In the genomic region with DNA sequence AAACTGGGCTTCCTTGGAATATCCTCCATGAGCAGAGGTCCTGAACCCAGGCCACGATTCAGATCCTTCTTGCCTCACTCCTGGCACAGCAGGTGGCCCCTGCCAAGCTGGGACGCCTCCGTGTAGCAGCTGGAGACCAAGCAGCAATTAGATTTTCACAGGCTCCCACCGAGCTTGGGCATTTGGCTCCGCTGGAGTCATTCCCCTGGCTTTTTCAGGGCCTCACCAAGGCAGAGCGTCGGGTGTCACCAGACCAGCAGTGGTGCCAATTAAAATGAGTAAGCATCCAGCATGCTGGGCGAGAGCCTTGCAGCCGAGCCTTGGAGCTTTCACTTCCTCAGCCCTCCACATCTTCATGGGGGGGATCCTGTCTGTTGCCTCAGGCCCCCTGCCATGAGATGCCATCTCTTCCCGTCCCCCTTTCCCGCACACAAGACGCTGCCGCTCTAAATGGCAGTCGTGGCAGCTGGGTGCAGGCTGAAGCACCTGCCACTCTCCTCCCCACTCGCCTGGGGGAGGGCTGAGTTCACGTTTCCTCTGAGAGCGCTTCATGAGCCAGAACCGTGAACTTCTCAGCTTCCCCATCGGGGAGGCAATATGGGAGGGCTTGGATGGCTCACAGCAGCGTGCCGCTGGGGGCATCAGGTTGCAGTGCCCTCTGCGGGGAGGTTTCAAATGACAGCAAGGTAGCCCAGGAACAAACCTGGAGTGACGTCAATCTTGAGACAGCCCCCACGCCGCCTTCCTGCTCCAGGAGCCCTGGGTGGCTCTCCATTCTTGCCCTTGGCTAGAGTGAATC, we compare ENCODE assay signal across 1 cellular context.
A peak's percentile ranks its signal among the peaks of the same experiment; 100 is the strongest.
TF ChIP-seq lines count a peak whose summit lies in the region.

No MANE protein-coding gene starts in this region.

TF ChIP-seq in GM12878, 131 proteins besides CTCF, POLR2A, EP300 and RAD21 (continued from another document and continues in another):
- no peak for TF ChIP-seq ZNF592 (IDR thresholded peaks at IDR 0.05)
- TF ChIP-seq USF2 (IDR thresholded peaks at IDR 0.05; ENCODE audit: borderline replicate concordance, low read depth, low read length): no peak
- TF ChIP-seq SRF (IDR thresholded peaks at IDR 0.05; ENCODE audit: low read depth in 2 of 2, low read length in 2 of 2): no peak
- no peak for TF ChIP-seq SMARCA5 (IDR thresholded peaks at IDR 0.05)
- TF ChIP-seq ZNF384 (IDR thresholded peaks at IDR 0.05; ENCODE audit: borderline replicate concordance, low read depth, low read length): no peak
- peak; percentile 39; the same call in 1 of the 2 replicates for TF ChIP-seq MAX (IDR thresholded peaks at IDR 0.05; ENCODE audit: low read depth, low read length)
- TF ChIP-seq SREBF2 (IDR thresholded peaks at IDR 0.05; ENCODE audit: low read length): no peak
- no peak for TF ChIP-seq CREB1 (IDR thresholded peaks at IDR 0.05; ENCODE audit: low read depth)
- TF ChIP-seq TCF12 (IDR thresholded peaks at IDR 0.05; ENCODE audit: low read depth, low read length): 0 out of 2 replicates have a peak, but pooled peaks have one; percentile 54
- TF ChIP-seq HDAC6 (IDR thresholded peaks at IDR 0.05; ENCODE audit: unreplicated experiment): no peak
- TF ChIP-seq RUNX3 (IDR thresholded peaks at IDR 0.05; ENCODE audit: low read length): no peak
- TF ChIP-seq SPI1 (IDR thresholded peaks at IDR 0.05; ENCODE audit: borderline replicate concordance, insufficient read depth, low read depth, low read length): peak; percentile 87
- TF ChIP-seq SMAD1 (IDR thresholded peaks at IDR 0.05; ENCODE audit: low read depth, partially characterized antibody): no peak
- TF ChIP-seq HDAC2 (IDR thresholded peaks at IDR 0.05): no peak
- TF ChIP-seq RBBP5 (conservative IDR thresholded peaks at IDR 0.05): no peak
- no peak for TF ChIP-seq ZNF274 (IDR thresholded peaks at IDR 0.05; ENCODE audit: insufficient read depth, insufficient read length)
- no peak for TF ChIP-seq SP1 (IDR thresholded peaks at IDR 0.05; ENCODE audit: low read depth, low read length)
- no peak for TF ChIP-seq SUZ12 (IDR thresholded peaks at IDR 0.05; ENCODE audit: unreplicated experiment)
- TF ChIP-seq JUNB (IDR thresholded peaks at IDR 0.05): no peak
- no peak for TF ChIP-seq SUPT20H (IDR thresholded peaks at IDR 0.05; ENCODE audit: borderline replicate concordance, control insufficient read depth, low read depth, low read length)
- no peak for TF ChIP-seq ZSCAN29 (IDR thresholded peaks at IDR 0.05)
- TF ChIP-seq, protein P1, sequence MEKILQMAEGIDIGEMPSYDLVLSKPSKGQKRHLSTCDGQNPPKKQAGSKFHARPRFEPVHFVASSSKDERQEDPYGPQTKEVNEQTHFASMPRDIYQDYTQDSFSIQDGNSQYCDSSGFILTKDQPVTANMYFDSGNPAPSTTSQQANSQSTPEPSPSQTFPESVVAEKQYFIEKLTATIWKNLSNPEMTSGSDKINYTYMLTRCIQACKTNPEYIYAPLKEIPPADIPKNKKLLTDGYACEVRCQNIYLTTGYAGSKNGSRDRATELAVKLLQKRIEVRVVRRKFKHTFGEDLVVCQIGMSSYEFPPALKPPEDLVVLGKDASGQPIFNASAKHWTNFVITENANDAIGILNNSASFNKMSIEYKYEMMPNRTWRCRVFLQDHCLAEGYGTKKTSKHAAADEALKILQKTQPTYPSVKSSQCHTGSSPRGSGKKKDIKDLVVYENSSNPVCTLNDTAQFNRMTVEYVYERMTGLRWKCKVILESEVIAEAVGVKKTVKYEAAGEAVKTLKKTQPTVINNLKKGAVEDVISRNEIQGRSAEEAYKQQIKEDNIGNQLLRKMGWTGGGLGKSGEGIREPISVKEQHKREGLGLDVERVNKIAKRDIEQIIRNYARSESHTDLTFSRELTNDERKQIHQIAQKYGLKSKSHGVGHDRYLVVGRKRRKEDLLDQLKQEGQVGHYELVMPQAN (conservative IDR thresholded peaks at IDR 0.05): no peak
- peak; percentile 89 for TF ChIP-seq NBN (IDR thresholded peaks at IDR 0.05)
- TF ChIP-seq MXI1 (IDR thresholded peaks at IDR 0.05; ENCODE audit: low read depth, low read length): 0 out of 2 replicates have a peak, but pooled peaks have one; percentile 44
- peak; percentile 62; the same call in 1 of the 2 replicates for TF ChIP-seq MTA2 (IDR thresholded peaks at IDR 0.05; ENCODE audit: low read depth)
- no peak for TF ChIP-seq ZNF622 (IDR thresholded peaks at IDR 0.05)
- TF ChIP-seq EED (IDR thresholded peaks at IDR 0.05; ENCODE audit: low read depth): peak; percentile 67
- TF ChIP-seq PKNOX1 (IDR thresholded peaks at IDR 0.05): peak; percentile 94
- TF ChIP-seq IRF4 (IDR thresholded peaks at IDR 0.05; ENCODE audit: low read depth, low read length): 0 out of 2 replicates have a peak, but pooled peaks have one; percentile 36
- no peak for TF ChIP-seq FOS (IDR thresholded peaks at IDR 0.05; ENCODE audit: borderline replicate concordance, extremely low read depth, insufficient read length)
- TF ChIP-seq TARDBP (IDR thresholded peaks at IDR 0.05; ENCODE audit: borderline replicate concordance): no peak
- no peak for TF ChIP-seq REST (IDR thresholded peaks at IDR 0.05; ENCODE audit: low read depth, low read length)
- no peak for TF ChIP-seq MYB (IDR thresholded peaks at IDR 0.05; ENCODE audit: borderline replicate concordance, low read depth, low read length)
- no peak for TF ChIP-seq IRF5 (IDR thresholded peaks at IDR 0.05; ENCODE audit: borderline replicate concordance)
- TF ChIP-seq, protein P2, sequence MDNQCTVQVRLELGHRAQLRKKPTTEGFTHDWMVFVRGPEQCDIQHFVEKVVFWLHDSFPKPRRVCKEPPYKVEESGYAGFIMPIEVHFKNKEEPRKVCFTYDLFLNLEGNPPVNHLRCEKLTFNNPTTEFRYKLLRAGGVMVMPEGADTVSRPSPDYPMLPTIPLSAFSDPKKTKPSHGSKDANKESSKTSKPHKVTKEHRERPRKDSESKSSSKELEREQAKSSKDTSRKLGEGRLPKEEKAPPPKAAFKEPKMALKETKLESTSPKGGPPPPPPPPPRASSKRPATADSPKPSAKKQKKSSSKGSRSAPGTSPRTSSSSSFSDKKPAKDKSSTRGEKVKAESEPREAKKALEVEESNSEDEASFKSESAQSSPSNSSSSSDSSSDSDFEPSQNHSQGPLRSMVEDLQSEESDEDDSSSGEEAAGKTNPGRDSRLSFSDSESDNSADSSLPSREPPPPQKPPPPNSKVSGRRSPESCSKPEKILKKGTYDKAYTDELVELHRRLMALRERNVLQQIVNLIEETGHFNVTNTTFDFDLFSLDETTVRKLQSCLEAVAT (IDR thresholded peaks at IDR 0.05): peak; percentile 33; the same call in 1 of the 2 replicates
- TF ChIP-seq RB1 (IDR thresholded peaks at IDR 0.05; ENCODE audit: borderline replicate concordance): 0 out of 2 replicates have a peak, but pooled peaks have one; percentile 20
- TF ChIP-seq PRDM15 (CRISPR knock-in tag; IDR thresholded peaks at IDR 0.05): no peak
